In genomic region chr1:62382581-62382980, GRCh38 we compare ENCODE assay signal across 21 cellular contexts.
"Had no signal": no experiment of that assay in that cellular context is flagged by ENCODE, and none has a peak within 500 bp of the region (broad histone marks: within the 10 kb centered on the region; RNA-seq: fewer than 3 reads in every experiment).

No MANE protein-coding gene starts in this region.

- DNase-seq: colonic mucosa; dermis blood vessel endothelial cell; esophagus squamous epithelium; immature natural killer cell; left ventricle myocardium superior; mesenchymal stem cell; midbrain; naive thymus-derived CD4-positive, alpha-beta T cell; posterior cingulate gyrus; sigmoid colon; small intestine; stimulated activated CD4-positive, alpha-beta T cell treated with anti-CD3 and anti-CD28 coated beads, Interleukin-12 subunit alpha, Interleukin-12 subunit beta, amount 100 ng/mL, for 4 hours; stimulated activated naive CD4-positive, alpha-beta T cell; stomach; substantia nigra; transverse colon had no signal

- H3K4me3 ChIP-seq: colonic mucosa, esophagus squamous epithelium, lung, sigmoid colon, stomach, thoracic aorta, transverse colon had no signal

- ATAC-seq: left ventricle myocardium superior; naive thymus-derived CD4-positive, alpha-beta T cell had no signal

- H3K27ac Mint-ChIP-seq: immature natural killer cell; naive thymus-derived CD4-positive, alpha-beta T cell had no signal

- H3K27ac ChIP-seq: colonic mucosa, esophagus squamous epithelium, foreskin keratinocyte, sigmoid colon, stomach, thoracic aorta, transverse colon had no signal

- H3K36me3 ChIP-seq: colonic mucosa, esophagus squamous epithelium, sigmoid colon, stomach, thoracic aorta, transverse colon had no signal

- H3K4me3 Mint-ChIP-seq: immature natural killer cell; naive thymus-derived CD4-positive, alpha-beta T cell; neural crest cell had no signal

- H3K36me3 Mint-ChIP-seq: immature natural killer cell; naive thymus-derived CD4-positive, alpha-beta T cell had no signal

- H3K4me1 Mint-ChIP-seq: immature natural killer cell; naive thymus-derived CD4-positive, alpha-beta T cell had no signal

- H3K9me3 Mint-ChIP-seq: immature natural killer cell; naive thymus-derived CD4-positive, alpha-beta T cell had no signal

- FAIRE-seq: keratinocyte, small intestine had no signal

- H3K4me1 ChIP-seq: colonic mucosa, esophagus squamous epithelium had no signal

- H3K9me3 ChIP-seq: colonic mucosa, esophagus squamous epithelium, sigmoid colon, stomach, thoracic aorta, transverse colon had no signal

- H3K27me3 ChIP-seq: colonic mucosa, esophagus squamous epithelium, foreskin keratinocyte, sigmoid colon, stomach, transverse colon had no signal
